Comparison of ENCODE assay signal across 12 cellular contexts in genomic region chr6:162706236-162706635, GRCh38. TPM values are rescaled to one million over a fixed set of nuclear protein-coding genes. Genes with fewer than 3 reads are reported as not detected.
DNase-seq lines count a peak whose midpoint lies in the region; ATAC-seq and TF ChIP-seq lines count a peak whose summit lies in the region.
"Had no signal": no experiment of that assay in that cellular context is flagged by ENCODE, and none has a peak within 500 bp of the region (broad histone marks: within the 10 kb centered on the region; RNA-seq: fewer than 3 reads in every experiment).

No MANE protein-coding gene starts in this region.

- no peaks in the 10 kb centered on the region for H3F3A ChIP-seq in PC-3 (ENCODE audit: low read length, unreplicated experiment)

- POLR2A ChIA-PET in PC-3 (lab: Charles Lee; ENCODE audit: unreplicated experiment), result no interaction called here

- in situ Hi-C loops in KBM-7 (cut with MboI; ENCODE audit: low pct_unique_long_range_greater_than_20kb, low sequenced_read_pairs), result no loop called here

- DNase-seq in KBM-7, result peak; percentile 74
- peak; percentile 25 to 67 for DNase-seq in hippocampal formation (lab: John Stamatoyannopoulos, UW)
- no peak for DNase-seq in activated T-cell treated with anti-CD3 and anti-CD28 coated beads for 4 hours
- DNase-seq in PC-3, result no peak
- DNase-seq in esophagus squamous epithelium (lab: John Stamatoyannopoulos, UW), result no peak
- DNase-seq: activated naive CD8-positive, alpha-beta T cell treated with anti-CD3 and anti-CD28 coated beads for 36 hours; Calu3 had no signal

- H2AFZ ChIP-seq in PC-3 (ENCODE audit: low read length), result no peak overlapping the region

- H3K4me1 ChIP-seq in rectal smooth muscle tissue (ENCODE audit: control insufficient read depth, insufficient read depth, low read length), result no peaks in the 10 kb centered on the region
- no peaks in the 10 kb centered on the region for H3K4me1 ChIP-seq in PC-3 (ENCODE audit: insufficient read depth, low read length)
- peaks cover 0 to 4% (median 0%) of the 10 kb centered on the region in 3 donors for H3K4me1 ChIP-seq in esophagus squamous epithelium

- H3K9ac ChIP-seq in rectal smooth muscle tissue (ENCODE audit: low read length) (no peak overlapping the region), PC-3 (ENCODE audit: low read length) (no peak overlapping the region)

- no peak for ATAC-seq in GM21360 (IDR thresholded peaks at IDR 0.05; ENCODE audit: unreplicated experiment)
- no peak for ATAC-seq in PC-3
- ATAC-seq: Panc1 had no signal

- H3K9me2 ChIP-seq in PC-3 (replicated peaks; ENCODE audit: low read length), result no peaks in the 10 kb centered on the region

- H3K9me3 ChIP-seq in PC-3 (ENCODE audit: low read length) (no peaks in the 10 kb centered on the region), esophagus squamous epithelium (no peaks in the 10 kb centered on the region)

- intact Hi-C loops in PC-3 (cut with micrococcal nuclease) (no loop called here), esophagus squamous epithelium (cut with DNase I) (no loop called here)

- H3K36me3 ChIP-seq in rectal smooth muscle tissue (ENCODE audit: control insufficient read depth, insufficient read depth, low read length) (no peaks in the 10 kb centered on the region), PC-3 (ENCODE audit: low read depth, low read length) (no peaks in the 10 kb centered on the region), esophagus squamous epithelium (no peaks in the 10 kb centered on the region)

- no peaks in the 10 kb centered on the region for H4K20me1 ChIP-seq in PC-3 (ENCODE audit: low read length)

- 47 to 49% methylated on average over 6 of the region's 6 CpGs for WGBS in esophagus squamous epithelium, 2 donors

- TF ChIP-seq POLR2A in esophagus squamous epithelium (IDR thresholded peaks at IDR 0.05), result no peak

- H3K27me3 ChIP-seq in rectal smooth muscle tissue (ENCODE audit: control insufficient read depth, insufficient read depth, low read length), result no peaks in the 10 kb centered on the region
- peaks cover 5% of the 10 kb centered on the region; the same call in 1 of the 2 replicates for H3K27me3 ChIP-seq in PC-3 (ENCODE audit: low read length)
- no peaks in the 10 kb centered on the region for H3K27me3 ChIP-seq in esophagus squamous epithelium

- H3K79me2 ChIP-seq in PC-3 (ENCODE audit: low read length), result no peaks in the 10 kb centered on the region

- peak overlapping the region; percentile 8 for H3K27ac ChIP-seq in angular gyrus (ENCODE audit: low read depth, low read length)
- H3K27ac ChIP-seq in rectal smooth muscle tissue (ENCODE audit: low read depth, low read length), result peak overlapping the region; percentile 42
- no peak overlapping the region for H3K27ac ChIP-seq in PC-3 (ENCODE audit: low read length)
- peak overlapping the region in 2 of 4 donors; percentile 26 to 59 for H3K27ac ChIP-seq in esophagus squamous epithelium

- no peak for TF ChIP-seq CTCF in PC-3 (conservative IDR thresholded peaks at IDR 0.05; ENCODE audit: low read depth, low read length)
- TF ChIP-seq CTCF in esophagus squamous epithelium (IDR thresholded peaks at IDR 0.05), result no peak

- CTCF ChIA-PET in PC-3 (lab: Charles Lee), result no interaction called here

- BruUV-seq in PC-3 (replicated peaks; lab: Mats Ljungman, UMichigan), result no TSS peak

- no peak overlapping the region for H3K4me2 ChIP-seq in PC-3 (ENCODE audit: low read length)

- H3K4me3 ChIP-seq in rectal smooth muscle tissue (ENCODE audit: low read length) (no peak overlapping the region), PC-3 (ENCODE audit: low read length) (no peak overlapping the region), esophagus squamous epithelium (peak overlapping the region in 1 of 4 donors; percentile 33)

RNA-seq across cellular contexts. Expression of gene PRKN, which starts 21.3 kb away (rescaled TPM):
- total RNA-seq in PC-3 (2014; rRNA removed) (not detected in 2 replicates), esophagus squamous epithelium (1 to 10 TPM in 2 of 4 donors, under 1 TPM in 2; 0.70 to 5.5 (median 2.2) TPM)

RNA-seq across cellular contexts. Expression of gene PACRG, which starts 21.5 kb away (rescaled TPM):
- total RNA-seq in PC-3 (2014; rRNA removed) (not detected in 2 replicates), esophagus squamous epithelium (1 to 10 TPM in 1 of 4 donors, under 1 TPM in 1, not detected in 2; 0.95 to 1.3 TPM)
- total RNA-seq: mesenteric fat pad had no signal

Comparison
In these comparisons a context has a peak if more than half of its experiments do, and no peak if none do; other contexts are left out.
1. DNase-seq: peak in KBM-7 (single experiment) and hippocampal formation (2 of 2); none in activated T-cell treated with anti-CD3 and anti-CD28 coated beads for 4 hours (single experiment), PC-3 (single experiment) and esophagus squamous epithelium (single experiment).